10 cellular contexts compared by ENCODE assay signal in genomic region chr6:109478222-109478805, GRCh38. TPM values are rescaled to one million over a fixed set of nuclear protein-coding genes. Genes with fewer than 3 reads are reported as not detected.
DNase-seq lines count a peak whose midpoint lies in the region; ATAC-seq and TF ChIP-seq lines count a peak whose summit lies in the region.
"Had no signal": no experiment of that assay in that cellular context is flagged by ENCODE, and none has a peak within 500 bp of the region (broad histone marks: within the 10 kb centered on the region; RNA-seq: fewer than 3 reads in every experiment).

No MANE protein-coding gene starts in this region.

- peak overlapping the region; percentile 70 for H3K4me2 ChIP-seq in smooth muscle cell

- peak overlapping the region; percentile 1 for H3K9ac ChIP-seq in SK-N-MC (ENCODE audit: insufficient read length)
- H3K9ac ChIP-seq in smooth muscle cell (ENCODE audit: low read depth) = peak overlapping the region; percentile 4

- H3K79me2 ChIP-seq in smooth muscle cell (ENCODE audit: low read depth) = peaks cover 17% of the 10 kb centered on the region

- H3K4me1 ChIP-seq in smooth muscle cell (ENCODE audit: low read depth) = peaks cover 24% of the 10 kb centered on the region

- H3K4me1 Mint-ChIP-seq in activated CD8-positive, alpha-beta memory T cell treated with anti-CD3 and anti-CD28 coated beads, Interleukin-2, amount 10 ng/mL, durations not matched to agents 7 days and 5 days = peaks cover 71% of the 10 kb centered on the region

- H3K27ac ChIP-seq in SK-N-MC = no peak overlapping the region
- H3K27ac ChIP-seq in smooth muscle cell (ENCODE audit: low read depth) = peak overlapping the region; percentile 76
- H3K27ac ChIP-seq: HL-60 had no signal

- peak overlapping the region; percentile 98 for H3K4me3 Mint-ChIP-seq in activated CD8-positive, alpha-beta memory T cell treated with anti-CD3 and anti-CD28 coated beads, Interleukin-2, amount 10 ng/mL, durations not matched to agents 7 days and 5 days

- peak overlapping the region; percentile 77 for H3K27ac Mint-ChIP-seq in activated CD8-positive, alpha-beta memory T cell treated with anti-CD3 and anti-CD28 coated beads, Interleukin-2, amount 10 ng/mL, durations not matched to agents 7 days and 5 days

- CTCF ChIA-PET in activated CD8-positive, alpha-beta memory T cell treated with anti-CD3 and anti-CD28 coated beads, Interleukin-2, amount 10 ng/mL, durations not matched to agents 7 days and 5 days (lab: Charles Lee) = interaction anchor here (0.9 to 1.1 kb wide), 3 partner anchors 9 to 40 kb away, joined by 3 to 4 read pairs (median 4); no protein-coding TSS in a partner anchor

- ATAC-seq in activated CD8-positive, alpha-beta memory T cell treated with anti-CD3 and anti-CD28 coated beads, Interleukin-2, amount 10 ng/mL, durations not matched to agents 7 days and 5 days = no peak
- no peak for ATAC-seq in esophagus mucosa
- ATAC-seq: left cardiac atrium had no signal

- H3F3A ChIP-seq in smooth muscle cell (ENCODE audit: low read depth) = no peaks in the 10 kb centered on the region

- H3K27me3 Mint-ChIP-seq in activated CD8-positive, alpha-beta memory T cell treated with anti-CD3 and anti-CD28 coated beads, Interleukin-2, amount 10 ng/mL, durations not matched to agents 7 days and 5 days = no peaks in the 10 kb centered on the region

- H3K36me3 Mint-ChIP-seq in activated CD8-positive, alpha-beta memory T cell treated with anti-CD3 and anti-CD28 coated beads, Interleukin-2, amount 10 ng/mL, durations not matched to agents 7 days and 5 days = peaks cover 70% of the 10 kb centered on the region

- H3K4me3 ChIP-seq in SK-N-MC (peak overlapping the region; percentile 71), epithelial cell of proximal tubule (ENCODE audit: low read depth, low read length) (peak overlapping the region; percentile 31), smooth muscle cell (peak overlapping the region; percentile 21)

- H3K27me3 ChIP-seq in smooth muscle cell (ENCODE audit: low read depth) = no peaks in the 10 kb centered on the region

- WGBS in smooth muscle cell (ENCODE audit: low lambda C conversion rate) = 41% methylated on average over 9 of the region's 9 CpGs

- H3K9me3 ChIP-seq in SK-N-MC (ENCODE audit: low read depth, low read length) (no peaks in the 10 kb centered on the region), smooth muscle cell (replicated peaks; ENCODE audit: low read depth) (no peaks in the 10 kb centered on the region)

- no peaks in the 10 kb centered on the region for H3K9me3 Mint-ChIP-seq in activated CD8-positive, alpha-beta memory T cell treated with anti-CD3 and anti-CD28 coated beads, Interleukin-2, amount 10 ng/mL, durations not matched to agents 7 days and 5 days (ENCODE audit: low read depth)

- no peak for TF ChIP-seq CTCF in epithelial cell of proximal tubule (conservative IDR thresholded peaks at IDR 0.05; ENCODE audit: low read depth, low read length)
- no peak for TF ChIP-seq CTCF in smooth muscle cell (IDR thresholded peaks at IDR 0.05; ENCODE audit: borderline replicate concordance, insufficient read depth, poor library complexity, severe bottlenecking)

- H4K20me1 ChIP-seq in smooth muscle cell (ENCODE audit: low read depth) = peaks cover 36% of the 10 kb centered on the region

- DNase-seq in activated CD8-positive, alpha-beta memory T cell treated with anti-CD3 and anti-CD28 coated beads, Interleukin-2, amount 10 ng/mL, durations not matched to agents 7 days and 5 days = no peak
- DNase-seq in activated CD8-positive, alpha-beta memory T cell treated with anti-CD3 and anti-CD28 coated beads, Interleukin-2, amount 50 U/mL, for 48 hours = no peak
- DNase-seq in SK-N-MC (ENCODE audit: low read depth, low spot score) = no peak
- DNase-seq in epithelial cell of proximal tubule (ENCODE audit: low read depth) = no peak
- no peak for DNase-seq in smooth muscle cell (lab: John Stamatoyannopoulos, UW; ENCODE audit: unreplicated experiment)
- DNase-seq in activated CD8-positive, alpha-beta memory T cell treated with anti-CD3 and anti-CD28 coated beads, Interleukin-2, amount 50 U/mL, for 4 hours = no peak
- no peak for DNase-seq in activated effector memory CD4-positive, alpha-beta T cell treated with Interleukin-2 at 50 U/mL for 16 hours
- DNase-seq: left cardiac atrium had no signal

- no peak overlapping the region for H2AFZ ChIP-seq in smooth muscle cell (ENCODE audit: low read depth)

- H3K36me3 ChIP-seq in SK-N-MC (ENCODE audit: insufficient read depth, low read length) (peaks cover 80% of the 10 kb centered on the region), smooth muscle cell (ENCODE audit: low read depth) (no peaks in the 10 kb centered on the region)

RNA-seq across cellular contexts. Expression of gene ZBTB24, which starts 4.7 kb away (rescaled TPM):
- 10 to 100 TPM; 17.5 to 22.7 TPM for total RNA-seq in activated CD8-positive, alpha-beta memory T cell treated with anti-CD3 and anti-CD28 coated beads, Interleukin-2, amount 10 ng/mL, durations not matched to agents 7 days and 5 days
- total RNA-seq in epithelial cell of proximal tubule = 3.6 and 8.8 TPM in 2 replicates
- 5.4 and 6.6 TPM in 2 replicates for total RNA-seq in smooth muscle cell
- 1.3 and 2.6 TPM in 2 replicates for polyA plus RNA-seq in smooth muscle cell
- 4.9 TPM for total RNA-seq in esophagus mucosa

RNA-seq across cellular contexts. Expression of gene MICAL1, which starts 22.7 kb away (rescaled TPM):
- 10 to 100 TPM; 86.0 to 93.1 TPM for total RNA-seq in activated CD8-positive, alpha-beta memory T cell treated with anti-CD3 and anti-CD28 coated beads, Interleukin-2, amount 10 ng/mL, durations not matched to agents 7 days and 5 days
- total RNA-seq in epithelial cell of proximal tubule (21.5 and 40.1 TPM in 2 replicates), smooth muscle cell (14.8 and 20.8 TPM in 2 replicates), esophagus mucosa (7.4 TPM)
- 13.3 and 22.1 TPM in 2 replicates for polyA plus RNA-seq in smooth muscle cell

RNA-seq across cellular contexts. Expression of gene SMPD2, which starts 37.8 kb away (rescaled TPM):
- total RNA-seq in activated CD8-positive, alpha-beta memory T cell treated with anti-CD3 and anti-CD28 coated beads, Interleukin-2, amount 10 ng/mL, durations not matched to agents 7 days and 5 days = 10 to 100 TPM; 14.3 to 14.6 TPM
- total RNA-seq in epithelial cell of proximal tubule (9.1 and 9.6 TPM in 2 replicates), smooth muscle cell (1.4 and 8.2 TPM in 2 replicates), esophagus mucosa (12.3 TPM)
- 6.4 and 6.9 TPM in 2 replicates for polyA plus RNA-seq in smooth muscle cell

RNA-seq across cellular contexts. Expression of gene PPIL6, which starts 37.9 kb away (rescaled TPM):
- under 1 TPM in 1 of 2 experiments, not detected in 1; 0.21 TPM for total RNA-seq in activated CD8-positive, alpha-beta memory T cell treated with anti-CD3 and anti-CD28 coated beads, Interleukin-2, amount 10 ng/mL, durations not matched to agents 7 days and 5 days
- total RNA-seq in epithelial cell of proximal tubule = 0.80 and 2.5 TPM in 2 replicates
- 0.81 and 1.7 TPM in 2 replicates for total RNA-seq in smooth muscle cell
- 0.95 and 1.3 TPM in 2 replicates for polyA plus RNA-seq in smooth muscle cell
- total RNA-seq in esophagus mucosa = 0.84 TPM

Comparison
In these comparisons a context has a peak if more than half of its experiments do, and no peak if none do; other contexts are left out.
1. H3K4me3 ChIP-seq: peak in every context shown above with its lines; median percentile 71 in SK-N-MC; 31 in epithelial cell of proximal tubule; 21 in smooth muscle cell.